Comparison of ENCODE assay signal across 1 cellular context in genomic region chr10:63543576-63543962, GRCh38.
TF ChIP-seq lines count a peak whose summit lies in the region.

No MANE protein-coding gene starts in this region.

TF ChIP-seq in A549, 52 proteins besides CTCF, POLR2A, EP300 and RAD21 (continued from another document):
- no peak for TF ChIP-seq REST (IDR thresholded peaks at IDR 0.05)
- TF ChIP-seq NPAS2 (CRISPR knock-in tag; IDR thresholded peaks at IDR 0.05; ENCODE audit: borderline replicate concordance) = no peak
